Comparison of ENCODE assay signal across 1 cellular context in the genomic region with DNA sequence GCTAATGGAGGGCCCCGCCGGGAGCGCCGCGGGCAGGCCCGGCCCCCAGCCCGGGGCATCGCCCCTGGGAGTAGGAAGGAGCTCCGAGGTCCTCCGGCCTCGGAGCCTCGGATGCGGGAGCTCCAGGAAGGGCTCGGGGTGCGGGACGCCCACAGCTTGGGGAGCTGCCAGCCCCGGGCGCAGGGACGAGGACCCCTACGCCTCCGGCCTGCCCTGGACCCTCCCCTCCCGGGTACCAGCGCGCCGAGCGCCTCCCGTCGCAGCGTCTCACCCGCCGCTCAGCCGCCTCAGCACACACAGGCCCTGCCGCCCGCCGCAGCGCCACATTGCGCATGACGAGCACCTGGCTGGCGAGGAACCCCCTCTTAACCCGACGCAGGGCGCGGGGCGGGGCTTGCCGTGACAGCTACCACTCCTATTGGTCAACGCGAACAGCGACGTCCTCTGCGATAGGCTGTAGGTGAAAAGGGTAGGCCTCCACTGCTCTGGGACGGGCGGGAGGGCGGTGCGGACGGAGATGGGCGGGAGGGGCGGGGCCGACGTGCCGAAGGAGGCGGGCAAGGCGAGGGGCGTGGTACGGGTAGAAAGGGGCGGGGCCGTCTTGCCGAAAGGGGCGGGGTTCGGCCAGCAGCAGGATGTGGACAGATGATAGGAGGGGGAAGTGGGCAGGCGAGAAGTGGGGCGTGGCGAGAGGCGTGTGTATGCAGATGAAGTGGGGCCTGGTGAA.
TF ChIP-seq lines count a peak whose summit lies in the region.

A gene with protein sequence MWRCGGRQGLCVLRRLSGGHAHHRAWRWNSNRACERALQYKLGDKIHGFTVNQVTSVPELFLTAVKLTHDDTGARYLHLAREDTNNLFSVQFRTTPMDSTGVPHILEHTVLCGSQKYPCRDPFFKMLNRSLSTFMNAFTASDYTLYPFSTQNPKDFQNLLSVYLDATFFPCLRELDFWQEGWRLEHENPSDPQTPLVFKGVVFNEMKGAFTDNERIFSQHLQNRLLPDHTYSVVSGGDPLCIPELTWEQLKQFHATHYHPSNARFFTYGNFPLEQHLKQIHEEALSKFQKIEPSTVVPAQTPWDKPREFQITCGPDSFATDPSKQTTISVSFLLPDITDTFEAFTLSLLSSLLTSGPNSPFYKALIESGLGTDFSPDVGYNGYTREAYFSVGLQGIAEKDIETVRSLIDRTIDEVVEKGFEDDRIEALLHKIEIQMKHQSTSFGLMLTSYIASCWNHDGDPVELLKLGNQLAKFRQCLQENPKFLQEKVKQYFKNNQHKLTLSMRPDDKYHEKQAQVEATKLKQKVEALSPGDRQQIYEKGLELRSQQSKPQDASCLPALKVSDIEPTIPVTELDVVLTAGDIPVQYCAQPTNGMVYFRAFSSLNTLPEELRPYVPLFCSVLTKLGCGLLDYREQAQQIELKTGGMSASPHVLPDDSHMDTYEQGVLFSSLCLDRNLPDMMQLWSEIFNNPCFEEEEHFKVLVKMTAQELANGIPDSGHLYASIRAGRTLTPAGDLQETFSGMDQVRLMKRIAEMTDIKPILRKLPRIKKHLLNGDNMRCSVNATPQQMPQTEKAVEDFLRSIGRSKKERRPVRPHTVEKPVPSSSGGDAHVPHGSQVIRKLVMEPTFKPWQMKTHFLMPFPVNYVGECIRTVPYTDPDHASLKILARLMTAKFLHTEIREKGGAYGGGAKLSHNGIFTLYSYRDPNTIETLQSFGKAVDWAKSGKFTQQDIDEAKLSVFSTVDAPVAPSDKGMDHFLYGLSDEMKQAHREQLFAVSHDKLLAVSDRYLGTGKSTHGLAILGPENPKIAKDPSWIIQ (minus strand): TSS at position 337 of the 727 bp plus-strand sequence. CDS start 10 bp downstream, at position 327.

TF ChIP-seq in HepG2, 621 proteins besides CTCF, POLR2A, EP300 and RAD21 (continued from another document and continues in another):
- TF ChIP-seq, protein P1, sequence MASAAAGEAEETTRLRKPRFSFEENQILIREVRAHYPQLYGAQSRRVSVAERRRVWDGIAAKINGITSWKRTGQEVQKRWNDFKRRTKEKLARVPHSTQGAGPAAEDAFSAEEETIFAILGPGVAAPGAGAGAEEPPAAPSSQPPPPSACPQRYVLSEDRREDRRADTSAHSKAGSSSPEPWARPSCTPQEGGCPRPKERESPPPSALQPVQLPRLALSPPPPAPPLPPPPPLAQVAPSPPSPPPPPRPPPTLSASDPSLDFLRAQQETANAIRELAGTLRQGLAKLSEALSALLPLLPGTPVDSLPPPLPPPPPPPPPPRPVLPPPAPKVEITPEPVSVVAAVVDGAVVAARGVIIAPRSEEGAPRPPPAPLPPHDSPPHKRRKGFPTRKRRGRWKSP (CRISPR knock-in tag; IDR thresholded peaks at IDR 0.05) = peak; percentile 78; the same call in 1 of the 2 replicates
- TF ChIP-seq SALL2 (CRISPR knock-in tag; IDR thresholded peaks at IDR 0.05) = 0 out of 2 replicates have a peak, but pooled peaks have one; percentile 58
- no peak for TF ChIP-seq ZNF136 (CRISPR knock-in tag; IDR thresholded peaks at IDR 0.05; ENCODE audit: low read depth)
- TF ChIP-seq, protein P2, sequence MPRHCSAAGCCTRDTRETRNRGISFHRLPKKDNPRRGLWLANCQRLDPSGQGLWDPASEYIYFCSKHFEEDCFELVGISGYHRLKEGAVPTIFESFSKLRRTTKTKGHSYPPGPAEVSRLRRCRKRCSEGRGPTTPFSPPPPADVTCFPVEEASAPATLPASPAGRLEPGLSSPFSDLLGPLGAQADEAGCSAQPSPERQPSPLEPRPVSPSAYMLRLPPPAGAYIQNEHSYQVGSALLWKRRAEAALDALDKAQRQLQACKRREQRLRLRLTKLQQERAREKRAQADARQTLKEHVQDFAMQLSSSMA (CRISPR knock-in tag; IDR thresholded peaks at IDR 0.05) = 0 out of 2 replicates have a peak, but pooled peaks have one; percentile 64
- peak; percentile 61; the same call in 1 of the 2 replicates for TF ChIP-seq ZNF12 (CRISPR knock-in tag; IDR thresholded peaks at IDR 0.05)
- peak; percentile 75 for TF ChIP-seq ELF3 (CRISPR knock-in tag; IDR thresholded peaks at IDR 0.05)
- peak; percentile 85; the same call in 1 of the 2 replicates for TF ChIP-seq ZSCAN31 (CRISPR knock-in tag; IDR thresholded peaks at IDR 0.05; ENCODE audit: low read depth)
- TF ChIP-seq, protein P3, sequence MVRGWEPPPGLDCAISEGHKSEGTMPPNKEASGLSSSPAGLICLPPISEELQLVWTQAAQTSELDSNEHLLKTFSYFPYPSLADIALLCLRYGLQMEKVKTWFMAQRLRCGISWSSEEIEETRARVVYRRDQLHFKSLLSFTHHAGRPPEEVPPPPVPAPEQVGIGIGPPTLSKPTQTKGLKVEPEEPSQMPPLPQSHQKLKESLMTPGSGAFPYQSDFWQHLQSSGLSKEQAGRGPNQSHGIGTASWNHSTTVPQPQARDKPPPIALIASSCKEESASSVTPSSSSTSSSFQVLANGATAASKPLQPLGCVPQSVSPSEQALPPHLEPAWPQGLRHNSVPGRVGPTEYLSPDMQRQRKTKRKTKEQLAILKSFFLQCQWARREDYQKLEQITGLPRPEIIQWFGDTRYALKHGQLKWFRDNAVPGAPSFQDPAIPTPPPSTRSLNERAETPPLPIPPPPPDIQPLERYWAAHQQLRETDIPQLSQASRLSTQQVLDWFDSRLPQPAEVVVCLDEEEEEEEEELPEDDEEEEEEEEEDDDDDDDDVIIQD (CRISPR knock-in tag; IDR thresholded peaks at IDR 0.05; ENCODE audit: low read depth) = peak; percentile 52; the same call in 1 of the 2 replicates
- TF ChIP-seq, protein P4, sequence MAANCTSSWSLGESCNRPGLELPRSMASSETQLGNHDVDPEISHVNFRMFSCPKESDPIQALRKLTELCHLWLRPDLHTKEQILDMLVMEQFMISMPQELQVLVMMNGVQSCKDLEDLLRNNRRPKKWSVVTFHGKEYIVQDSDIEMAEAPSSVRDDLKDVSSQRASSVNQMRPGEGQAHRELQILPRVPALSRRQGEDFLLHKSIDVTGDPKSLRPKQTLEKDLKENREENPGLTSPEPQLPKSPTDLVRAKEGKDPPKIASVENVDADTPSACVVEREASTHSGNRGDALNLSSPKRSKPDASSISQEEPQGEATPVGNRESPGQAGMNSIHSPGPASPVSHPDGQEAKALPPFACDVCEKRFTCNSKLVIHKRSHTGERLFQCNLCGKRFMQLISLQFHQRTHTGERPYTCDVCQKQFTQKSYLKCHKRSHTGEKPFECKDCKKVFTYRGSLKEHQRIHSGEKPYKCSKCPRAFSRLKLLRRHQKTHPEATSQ (CRISPR knock-in tag; IDR thresholded peaks at IDR 0.05; ENCODE audit: borderline replicate concordance) = no peak
- peak; percentile 28; the same call in 1 of the 2 replicates for TF ChIP-seq MEIS2 (CRISPR knock-in tag; IDR thresholded peaks at IDR 0.05)
- TF ChIP-seq, protein P5, sequence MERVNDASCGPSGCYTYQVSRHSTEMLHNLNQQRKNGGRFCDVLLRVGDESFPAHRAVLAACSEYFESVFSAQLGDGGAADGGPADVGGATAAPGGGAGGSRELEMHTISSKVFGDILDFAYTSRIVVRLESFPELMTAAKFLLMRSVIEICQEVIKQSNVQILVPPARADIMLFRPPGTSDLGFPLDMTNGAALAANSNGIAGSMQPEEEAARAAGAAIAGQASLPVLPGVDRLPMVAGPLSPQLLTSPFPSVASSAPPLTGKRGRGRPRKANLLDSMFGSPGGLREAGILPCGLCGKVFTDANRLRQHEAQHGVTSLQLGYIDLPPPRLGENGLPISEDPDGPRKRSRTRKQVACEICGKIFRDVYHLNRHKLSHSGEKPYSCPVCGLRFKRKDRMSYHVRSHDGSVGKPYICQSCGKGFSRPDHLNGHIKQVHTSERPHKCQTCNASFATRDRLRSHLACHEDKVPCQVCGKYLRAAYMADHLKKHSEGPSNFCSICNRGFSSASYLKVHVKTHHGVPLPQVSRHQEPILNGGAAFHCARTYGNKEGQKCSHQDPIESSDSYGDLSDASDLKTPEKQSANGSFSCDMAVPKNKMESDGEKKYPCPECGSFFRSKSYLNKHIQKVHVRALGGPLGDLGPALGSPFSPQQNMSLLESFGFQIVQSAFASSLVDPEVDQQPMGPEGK (CRISPR knock-in tag; IDR thresholded peaks at IDR 0.05) = peak; percentile 47
- no peak for TF ChIP-seq ZNF10 (CRISPR knock-in tag; IDR thresholded peaks at IDR 0.05; ENCODE audit: borderline replicate concordance, low read depth)
- TF ChIP-seq, protein P6, sequence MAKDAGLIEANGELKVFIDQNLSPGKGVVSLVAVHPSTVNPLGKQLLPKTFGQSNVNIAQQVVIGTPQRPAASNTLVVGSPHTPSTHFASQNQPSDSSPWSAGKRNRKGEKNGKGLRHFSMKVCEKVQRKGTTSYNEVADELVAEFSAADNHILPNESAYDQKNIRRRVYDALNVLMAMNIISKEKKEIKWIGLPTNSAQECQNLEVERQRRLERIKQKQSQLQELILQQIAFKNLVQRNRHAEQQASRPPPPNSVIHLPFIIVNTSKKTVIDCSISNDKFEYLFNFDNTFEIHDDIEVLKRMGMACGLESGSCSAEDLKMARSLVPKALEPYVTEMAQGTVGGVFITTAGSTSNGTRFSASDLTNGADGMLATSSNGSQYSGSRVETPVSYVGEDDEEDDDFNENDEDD (CRISPR knock-in tag; IDR thresholded peaks at IDR 0.05; ENCODE audit: borderline replicate concordance) = peak; percentile 80; the same call in 1 of the 2 replicates
- peak; percentile 88; the same call in 1 of the 2 replicates for TF ChIP-seq MYC (CRISPR knock-in tag; IDR thresholded peaks at IDR 0.05; ENCODE audit: borderline replicate concordance)
- TF ChIP-seq ZFP90 (CRISPR knock-in tag; IDR thresholded peaks at IDR 0.05; ENCODE audit: borderline replicate concordance) = no peak
- TF ChIP-seq FIP1L1 (IDR thresholded peaks at IDR 0.05; ENCODE audit: borderline replicate concordance, insufficient read depth, low read depth, low read length) = no peak
- TF ChIP-seq CAMTA2 (CRISPR knock-in tag; IDR thresholded peaks at IDR 0.05; ENCODE audit: borderline replicate concordance) = no peak
- peak; percentile 78 for TF ChIP-seq KDM2A (CRISPR knock-in tag; IDR thresholded peaks at IDR 0.05; ENCODE audit: borderline replicate concordance, low read depth)
- TF ChIP-seq, protein P7, sequence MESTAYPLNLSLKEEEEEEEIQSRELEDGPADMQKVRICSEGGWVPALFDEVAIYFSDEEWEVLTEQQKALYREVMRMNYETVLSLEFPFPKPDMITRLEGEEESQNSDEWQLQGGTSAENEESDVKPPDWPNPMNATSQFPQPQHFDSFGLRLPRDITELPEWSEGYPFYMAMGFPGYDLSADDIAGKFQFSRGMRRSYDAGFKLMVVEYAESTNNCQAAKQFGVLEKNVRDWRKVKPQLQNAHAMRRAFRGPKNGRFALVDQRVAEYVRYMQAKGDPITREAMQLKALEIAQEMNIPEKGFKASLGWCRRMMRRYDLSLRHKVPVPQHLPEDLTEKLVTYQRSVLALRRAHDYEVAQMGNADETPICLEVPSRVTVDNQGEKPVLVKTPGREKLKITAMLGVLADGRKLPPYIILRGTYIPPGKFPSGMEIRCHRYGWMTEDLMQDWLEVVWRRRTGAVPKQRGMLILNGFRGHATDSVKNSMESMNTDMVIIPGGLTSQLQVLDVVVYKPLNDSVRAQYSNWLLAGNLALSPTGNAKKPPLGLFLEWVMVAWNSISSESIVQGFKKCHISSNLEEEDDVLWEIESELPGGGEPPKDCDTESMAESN (CRISPR knock-in tag; conservative IDR thresholded peaks at IDR 0.05) = peak; percentile 82
- TF ChIP-seq ZNF850 (CRISPR knock-in tag; conservative IDR thresholded peaks at IDR 0.05) = no peak
- TF ChIP-seq, protein P8, sequence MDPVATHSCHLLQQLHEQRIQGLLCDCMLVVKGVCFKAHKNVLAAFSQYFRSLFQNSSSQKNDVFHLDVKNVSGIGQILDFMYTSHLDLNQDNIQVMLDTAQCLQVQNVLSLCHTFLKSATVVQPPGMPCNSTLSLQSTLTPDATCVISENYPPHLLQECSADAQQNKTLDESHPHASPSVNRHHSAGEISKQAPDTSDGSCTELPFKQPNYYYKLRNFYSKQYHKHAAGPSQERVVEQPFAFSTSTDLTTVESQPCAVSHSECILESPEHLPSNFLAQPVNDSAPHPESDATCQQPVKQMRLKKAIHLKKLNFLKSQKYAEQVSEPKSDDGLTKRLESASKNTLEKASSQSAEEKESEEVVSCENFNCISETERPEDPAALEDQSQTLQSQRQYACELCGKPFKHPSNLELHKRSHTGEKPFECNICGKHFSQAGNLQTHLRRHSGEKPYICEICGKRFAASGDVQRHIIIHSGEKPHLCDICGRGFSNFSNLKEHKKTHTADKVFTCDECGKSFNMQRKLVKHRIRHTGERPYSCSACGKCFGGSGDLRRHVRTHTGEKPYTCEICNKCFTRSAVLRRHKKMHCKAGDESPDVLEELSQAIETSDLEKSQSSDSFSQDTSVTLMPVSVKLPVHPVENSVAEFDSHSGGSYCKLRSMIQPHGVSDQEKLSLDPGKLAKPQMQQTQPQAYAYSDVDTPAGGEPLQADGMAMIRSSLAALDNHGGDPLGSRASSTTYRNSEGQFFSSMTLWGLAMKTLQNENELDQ (CRISPR knock-in tag; IDR thresholded peaks at IDR 0.05; ENCODE audit: borderline replicate concordance) = no peak
- TF ChIP-seq, protein P9, sequence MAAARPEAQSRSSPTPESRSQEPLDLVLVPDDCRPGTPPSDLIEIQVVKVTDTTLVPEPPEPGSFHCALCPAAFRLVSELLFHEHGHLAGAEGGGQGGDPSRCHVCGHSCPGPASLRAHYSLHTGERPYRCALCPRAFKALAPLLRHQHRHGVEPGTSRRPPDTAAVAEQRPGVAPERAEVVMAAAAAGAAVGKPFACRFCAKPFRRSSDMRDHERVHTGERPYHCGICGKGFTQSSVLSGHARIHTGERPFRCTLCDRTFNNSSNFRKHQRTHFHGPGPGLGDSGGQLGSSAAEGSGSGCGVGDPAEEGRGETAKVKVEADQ (CRISPR knock-in tag; IDR thresholded peaks at IDR 0.05; ENCODE audit: borderline replicate concordance) = peak; percentile 55; the same call in 1 of the 2 replicates
- TF ChIP-seq, protein P10, sequence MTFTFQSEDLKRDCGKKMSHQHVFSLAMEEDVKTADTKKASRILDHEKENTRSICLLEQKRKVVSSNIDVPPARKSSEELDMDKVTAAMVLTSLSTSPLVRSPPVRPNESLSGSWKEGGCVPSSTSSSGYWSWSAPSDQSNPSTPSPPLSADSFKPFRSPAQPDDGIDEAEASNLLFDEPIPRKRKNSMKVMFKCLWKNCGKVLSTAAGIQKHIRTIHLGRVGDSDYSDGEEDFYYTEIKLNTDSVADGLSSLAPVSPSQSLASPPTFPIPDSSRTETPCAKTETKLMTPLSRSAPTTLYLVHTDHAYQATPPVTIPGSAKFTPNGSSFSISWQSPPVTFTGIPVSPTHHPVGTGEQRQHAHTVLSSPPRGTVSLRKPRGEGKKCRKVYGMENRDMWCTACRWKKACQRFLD (CRISPR knock-in tag; IDR thresholded peaks at IDR 0.05; ENCODE audit: borderline replicate concordance) = peak; percentile 70; the same call in 1 of the 2 replicates
- peak; percentile 89 for TF ChIP-seq ZMAT3 (CRISPR knock-in tag; conservative IDR thresholded peaks at IDR 0.05)
- TF ChIP-seq AGO2 (optimal IDR thresholded peaks at IDR 0.05; ENCODE audit: low read depth, low read length) = peak; percentile 73
